Comparison of ENCODE assay signal across 9 cellular contexts in genomic region chr12:6230321-6231110, GRCh38. TPM values are rescaled to one million over a fixed set of nuclear protein-coding genes. Genes with fewer than 3 reads are reported as not detected.
DNase-seq lines count a peak whose midpoint lies in the region; ATAC-seq, FAIRE-seq and TF ChIP-seq lines count a peak whose summit lies in the region.
"Had no signal": no experiment of that assay in that cellular context is flagged by ENCODE, and none has a peak within 500 bp of the region (broad histone marks: within the 10 kb centered on the region; RNA-seq: fewer than 3 reads in every experiment).

No MANE protein-coding gene starts in this region.

- H3K9me2 ChIP-seq in Karpas-422 (replicated peaks; ENCODE audit: insufficient read depth, low read length) = no peaks in the 10 kb centered on the region

- no peaks in the 10 kb centered on the region for H4K20me1 ChIP-seq in Karpas-422 (ENCODE audit: insufficient read depth, low read depth, low read length)

- ATAC-seq in GM19025 (IDR thresholded peaks at IDR 0.05; ENCODE audit: low read depth, unreplicated experiment) = peak; percentile 66

- no peaks in the 10 kb centered on the region for H3K27me3 ChIP-seq in Karpas-422 (ENCODE audit: low read length)
- no peaks in the 10 kb centered on the region for H3K27me3 ChIP-seq in ovary

- H3K27ac ChIP-seq in Karpas-422 (ENCODE audit: low read length) (no peak overlapping the region), coronary artery (peak overlapping the region; percentile 85 to 92), ovary (peak overlapping the region in 1 of 2 donors; percentile 42)
- H3K27ac ChIP-seq: SK-N-MC had no signal

- H3K4me1 ChIP-seq in Karpas-422 (ENCODE audit: low read length) (peaks cover 7% of the 10 kb centered on the region), ovary (ENCODE audit: insufficient read depth) (peaks cover 3% of the 10 kb centered on the region)

- no peaks in the 10 kb centered on the region for H3K36me3 ChIP-seq in Karpas-422 (ENCODE audit: insufficient read depth, low read length)
- no peaks in the 10 kb centered on the region for H3K36me3 ChIP-seq in ovary

- FAIRE-seq in HTR-8/SVneo (lab: Jason Lieb, UNC) = no peak

- DNase-seq in Karpas-422 (peak; percentile 63), coronary artery (ENCODE audit: low spot score) (no peak), mucosa of gallbladder (ENCODE audit: low spot score) (peak; percentile 59), ovary (no peak), HTR-8/SVneo (ENCODE audit: insufficient read length, low spot score) (no peak)
- peak; percentile 48 to 49 for DNase-seq in activated CD4-positive, alpha-beta T cell treated with anti-CD3 and anti-CD28 coated beads, Interleukin-2, amount 50 U/mL, for 4 hours
- peak; percentile 45 to 47 for DNase-seq in stimulated activated CD8-positive, alpha-beta memory T cell treated with anti-CD3 and anti-CD28 coated beads, Interleukin-7, amount 100 ng/mL, for 1 hour (ENCODE audit: low read depth in 2 of 2)

- no peak overlapping the region for H3K4me3 ChIP-seq in Karpas-422 (ENCODE audit: low read length)
- H3K4me3 ChIP-seq in coronary artery = peak overlapping the region; percentile 43
- no peak overlapping the region for H3K4me3 ChIP-seq in ovary
- H3K4me3 ChIP-seq: SK-N-MC had no signal

- H3K79me2 ChIP-seq in Karpas-422 (ENCODE audit: low read length) = no peaks in the 10 kb centered on the region

- TF ChIP-seq POLR2A in ovary (IDR thresholded peaks at IDR 0.05) = no peak

- no peak overlapping the region for H3K4me2 ChIP-seq in Karpas-422 (ENCODE audit: low read depth, low read length, poor library complexity, severe bottlenecking)

- H2AFZ ChIP-seq in Karpas-422 (ENCODE audit: low read length) = peak overlapping the region; percentile 7; the same call in 1 of the 2 replicates

- WGBS in ovary, 3 donors = 71 to 75% (median 72%) methylated on average over 16 of the region's 16 CpGs

- TF ChIP-seq CTCF in coronary artery (IDR thresholded peaks at IDR 0.05) (no peak), ovary (IDR thresholded peaks at IDR 0.05) (no peak)

- intact Hi-C loops in ovary (cut with DNase I) = no loop called here

- no peak for TF ChIP-seq EP300 in ovary (IDR thresholded peaks at IDR 0.05)

- H3K9me3 ChIP-seq in Karpas-422 (ENCODE audit: low read length) (no peaks in the 10 kb centered on the region), ovary (no peaks in the 10 kb centered on the region)

- H3K9ac ChIP-seq in Karpas-422 (ENCODE audit: low read length) = no peak overlapping the region

RNA-seq across cellular contexts. Expression of gene CD9, which starts 30.3 kb away (rescaled TPM):
- total RNA-seq in Karpas-422 (2014; rRNA removed; shearing (Covaris generic); ENCODE audit: low replicate concordance) = not detected in 2 replicates
- total RNA-seq in mucosa of gallbladder (139 TPM), ovary (100 to 1,000 TPM in 1 of 7 donors, 10 to 100 TPM in 6; 23.9 to 372 (median 49.2) TPM)
- polyA plus RNA-seq in ovary = 100 to 1,000 TPM in 1 of 2 donors, 10 to 100 TPM in 1; 67.0 to 244 TPM

Comparison
In these comparisons a context has a peak if more than half of its experiments do, and no peak if none do; other contexts are left out.
1. DNase-seq: peak in Karpas-422 (single experiment), activated CD4-positive, alpha-beta T cell treated with anti-CD3 and anti-CD28 coated beads, Interleukin-2, amount 50 U/mL, for 4 hours (2 of 2), mucosa of gallbladder (single experiment) and stimulated activated CD8-positive, alpha-beta memory T cell treated with anti-CD3 and anti-CD28 coated beads, Interleukin-7, amount 100 ng/mL, for 1 hour (2 of 2); none in coronary artery (single experiment), ovary (0 of 5) and HTR-8/SVneo (single experiment).
2. RNA of gene CD9, which starts 30.3 kb away (total RNA-seq): 139 TPM in mucosa of gallbladder (single experiment) and 23.9 to 372 TPM in ovary; not detected in Karpas-422; every median in the first group is over 10 times any median in the second.